ENCODE assay signal across 15 cellular contexts in genomic region chr15:100705065-100705464, GRCh38.
"Had no signal": no experiment of that assay in that cellular context is flagged by ENCODE, and none has a peak within 500 bp of the region (broad histone marks: within the 10 kb centered on the region; RNA-seq: fewer than 3 reads in every experiment).

No MANE protein-coding gene starts in this region.

- H3K9me3 ChIP-seq: lower lobe of right lung, ovary, sigmoid colon, spleen, testis had no signal

- H3K27me3 ChIP-seq: cardiac muscle cell, ovary, sigmoid colon, stomach, testis had no signal

- H3K27ac Mint-ChIP-seq: activated naive CD4-positive, alpha-beta T cell treated with anti-CD3 and anti-CD28 coated beads, Interleukin-2, amount 10 ng/mL, durations not matched to agents 7 days and 5 days; activated T-helper 2 cell treated with anti-CD3 and anti-CD28 coated beads, Interferon-gamma antibody, Interleukin-2, Interleukin-4, amounts not matched to agents 10 μg/mL and 5 μg/mL and 100 μg/mL, durations not matched to agents 14 hours and 24 hours and 36 hours had no signal

- H3K4me1 ChIP-seq: lower lobe of right lung, spleen, stomach, testis had no signal

- DNase-seq: activated CD4-positive, alpha-beta T cell treated with anti-CD3 and anti-CD28 coated beads, Interleukin-2, amount 50 U/mL, for 4 hours; activated CD4-positive, CD25-positive, alpha-beta regulatory T cell treated with anti-CD3 and anti-CD28 coated beads, Interleukin-2, amount 50 U/mL, for 72 hours; activated naive CD4-positive, alpha-beta T cell treated with anti-CD3 and anti-CD28 coated beads, Interleukin-2, amount 10 ng/mL, durations not matched to agents 7 days and 5 days; activated T-cell treated with anti-CD3 and anti-CD28 coated beads, Interleukin-2, amount 50 U/mL, for 1 hour; foreskin melanocyte; lower lobe of right lung; sigmoid colon; stomach; T-helper 9 cell; testis had no signal

- H3K4me1 Mint-ChIP-seq: neural crest cell had no signal

- ATAC-seq: lower lobe of right lung had no signal

- H3K27ac ChIP-seq: cardiac muscle cell, lower lobe of right lung, ovary, sigmoid colon, spleen, stomach, testis had no signal

- H3K4me3 Mint-ChIP-seq: activated naive CD4-positive, alpha-beta T cell treated with anti-CD3 and anti-CD28 coated beads, Interleukin-2, amount 10 ng/mL, durations not matched to agents 7 days and 5 days; neural crest cell had no signal

- H3K36me3 ChIP-seq: cardiac muscle cell, lower lobe of right lung, ovary, sigmoid colon, spleen, stomach had no signal

- H3K36me3 Mint-ChIP-seq: activated naive CD4-positive, alpha-beta T cell treated with anti-CD3 and anti-CD28 coated beads, Interleukin-2, amount 10 ng/mL, durations not matched to agents 7 days and 5 days had no signal

- H3K4me3 ChIP-seq: cardiac muscle cell, lower lobe of right lung, ovary, sigmoid colon, spleen, stomach, testis had no signal
